In genomic region chr6:48678390-48678789, GRCh38 we compare ENCODE assay signal across 23 cellular contexts.
"Had no signal": no experiment of that assay in that cellular context is flagged by ENCODE, and none has a peak within 500 bp of the region (broad histone marks: within the 10 kb centered on the region; RNA-seq: fewer than 3 reads in every experiment).

No MANE protein-coding gene starts in this region.

- H3K27ac Mint-ChIP-seq: mesothelial cell of epicardium; naive thymus-derived CD4-positive, alpha-beta T cell; nephron; neural progenitor cell; stimulated activated effector memory CD8-positive, alpha-beta T cell treated with anti-CD3 and anti-CD28 coated beads, Interleukin-12 subunit alpha, Interleukin-12 subunit beta, amount 100 ng/mL, for 72 hours had no signal

- H3K9ac ChIP-seq: neural progenitor cell had no signal

- H3K36me3 ChIP-seq: gastrocnemius medialis, left lung, neural progenitor cell, prostate gland, right atrium auricular region, stomach, thyroid gland, vagina had no signal

- DNase-seq: dorsolateral prefrontal cortex; effector CD4-positive, alpha-beta T cell; gastrocnemius medialis; head of caudate nucleus; left cardiac atrium; left lung; mesenchymal stem cell; mucosa of descending colon; naive thymus-derived CD4-positive, alpha-beta T cell; stimulated activated CD4-positive, alpha-beta T cell treated with anti-CD3 and anti-CD28 coated beads, Interleukin-2, amount 100 ng/mL, for 24 hours; stimulated activated CD4-positive, alpha-beta T cell treated with anti-CD3 and anti-CD28 coated beads, Interleukin-4, amount 100 ng/mL, for 24 hours; stimulated activated naive CD4-positive, alpha-beta T cell treated with Interleukin-2 at 50 U/mL for 16 hours; stomach; thyroid gland; trophoblast cell had no signal

- H3K27ac ChIP-seq: dorsolateral prefrontal cortex, gastrocnemius medialis, left lung, neural progenitor cell, prostate gland, right atrium auricular region, stomach, thyroid gland, vagina had no signal

- ATAC-seq: gastrocnemius medialis; left cardiac atrium; left lung; mucosa of descending colon; naive thymus-derived CD4-positive, alpha-beta T cell; sciatic nerve; stimulated activated effector memory CD8-positive, alpha-beta T cell treated with anti-CD3 and anti-CD28 coated beads, Interleukin-12 subunit alpha, Interleukin-12 subunit beta, amount 100 ng/mL, for 72 hours had no signal

- H3K9me3 Mint-ChIP-seq: mesothelial cell of epicardium, neural progenitor cell had no signal

- H3K4me3 ChIP-seq: dorsolateral prefrontal cortex, gastrocnemius medialis, left lung, mucosa of descending colon, neural progenitor cell, prostate gland, right atrium auricular region, stomach, thyroid gland, vagina had no signal

- H3K4me1 ChIP-seq: gastrocnemius medialis, left lung, neural progenitor cell, prostate gland, right atrium auricular region, stomach, thyroid gland, vagina had no signal

- H3K4me1 Mint-ChIP-seq: naive thymus-derived CD4-positive, alpha-beta T cell; nephron; neural progenitor cell; stimulated activated effector memory CD8-positive, alpha-beta T cell treated with anti-CD3 and anti-CD28 coated beads, Interleukin-12 subunit alpha, Interleukin-12 subunit beta, amount 100 ng/mL, for 72 hours had no signal

- H3K9me3 ChIP-seq: gastrocnemius medialis, left lung, mucosa of descending colon, prostate gland, right atrium auricular region, stomach, thyroid gland, vagina had no signal

- H3K27me3 Mint-ChIP-seq: naive thymus-derived CD4-positive, alpha-beta T cell had no signal

- H3K4me3 Mint-ChIP-seq: mesothelial cell of epicardium; naive thymus-derived CD4-positive, alpha-beta T cell; nephron; neural progenitor cell; stimulated activated effector memory CD8-positive, alpha-beta T cell treated with anti-CD3 and anti-CD28 coated beads, Interleukin-12 subunit alpha, Interleukin-12 subunit beta, amount 100 ng/mL, for 72 hours had no signal

- H3K36me3 Mint-ChIP-seq: mesothelial cell of epicardium; naive thymus-derived CD4-positive, alpha-beta T cell; neural progenitor cell; stimulated activated effector memory CD8-positive, alpha-beta T cell treated with anti-CD3 and anti-CD28 coated beads, Interleukin-12 subunit alpha, Interleukin-12 subunit beta, amount 100 ng/mL, for 72 hours had no signal
